ENCODE assay signal across 1 cellular context in genomic region chr9:132069046-132069898, GRCh38.
TF ChIP-seq lines count a peak whose summit lies in the region.

No MANE protein-coding gene starts in this region.

TF ChIP-seq in GM23338, 12 proteins besides CTCF, POLR2A, EP300 and RAD21 (continued from another document):
- no peak for TF ChIP-seq REST (IDR thresholded peaks at IDR 0.05; ENCODE audit: unreplicated experiment)
- TF ChIP-seq EZH2phosphoT487 (IDR thresholded peaks at IDR 0.05; ENCODE audit: unreplicated experiment) = no peak
- TF ChIP-seq CREB1 (CRISPR knock-in tag; IDR thresholded peaks at IDR 0.05; ENCODE audit: low read depth) = no peak
